In the genomic region with DNA sequence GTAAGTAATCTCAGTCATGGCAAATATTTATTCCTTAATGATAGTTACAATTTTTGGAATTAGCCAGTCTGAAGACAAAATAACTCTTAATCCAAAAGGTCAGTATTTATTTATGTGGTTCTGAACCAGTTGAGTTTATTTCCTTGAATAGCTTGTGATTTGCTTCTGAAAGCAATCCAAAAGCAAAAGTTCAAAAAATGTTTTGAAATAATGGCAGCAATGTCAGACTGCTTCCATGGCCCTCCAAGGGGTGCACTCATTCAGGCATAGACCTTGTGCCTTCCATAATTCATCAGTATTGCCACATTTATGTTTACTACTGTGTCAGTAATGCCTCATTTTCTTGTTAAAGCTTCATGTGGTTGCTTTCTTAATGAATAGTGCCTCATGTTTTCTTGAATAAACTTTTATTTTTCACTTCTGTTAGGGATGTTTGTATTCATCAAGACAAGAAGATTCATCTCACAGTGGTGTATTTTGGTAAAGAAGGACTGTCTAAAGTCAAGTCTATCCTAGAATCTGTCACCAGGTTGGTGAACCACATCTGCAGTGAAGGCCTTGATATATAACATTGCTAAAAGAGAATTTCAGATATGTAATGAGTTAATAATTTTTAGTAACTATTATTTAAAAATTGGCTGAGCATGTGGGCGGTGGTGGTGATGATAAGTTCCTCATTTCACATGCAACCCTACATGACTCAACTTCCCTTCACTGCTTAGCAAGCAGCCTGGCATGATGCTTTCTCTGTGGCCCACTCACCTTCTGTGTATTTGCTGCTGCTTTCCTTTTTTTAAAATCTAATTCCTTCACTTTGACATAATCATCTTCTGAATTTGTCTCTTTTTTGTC, we compare ENCODE assay signal across 8 cellular contexts. TPM values are rescaled to one million over a fixed set of nuclear protein-coding genes. Genes with fewer than 3 reads are reported as not detected.
DNase-seq lines count a peak whose midpoint lies in the region; ATAC-seq and TF ChIP-seq lines count a peak whose summit lies in the region.

No MANE protein-coding gene starts in this region.

- H3K9me3 ChIP-seq in gastroesophageal sphincter: no peaks in the 10 kb centered on the region

- H3K4me1 ChIP-seq in GM23338 (ENCODE audit: insufficient read depth) (no peaks in the 10 kb centered on the region), gastroesophageal sphincter (peaks cover 0 to 36% (median 12%) of the 10 kb centered on the region in 3 donors)

- 33 to 50% methylated on average over 1 of the region's 1 CpG for WGBS in gastroesophageal sphincter (ENCODE audit: low coverage in 1 of 2), 2 donors

- H4K20me1 ChIP-seq in GM23338 (replicated peaks; ENCODE audit: insufficient read depth): peaks cover 4% of the 10 kb centered on the region

- H3K4me2 ChIP-seq in GM23338: no peak overlapping the region

- no peak overlapping the region for H3K4me3 Mint-ChIP-seq in GM23338

- H3K4me3 ChIP-seq in fibroblast of villous mesenchyme (ENCODE audit: low read depth, low read length): no peak overlapping the region
- no peak overlapping the region for H3K4me3 ChIP-seq in GM23338
- no peak overlapping the region for H3K4me3 ChIP-seq in gastroesophageal sphincter

- H3K36me3 Mint-ChIP-seq in GM23338 (ENCODE audit: low read depth): no peaks in the 10 kb centered on the region

- ATAC-seq in HG02588 (IDR thresholded peaks at IDR 0.05; ENCODE audit: unreplicated experiment) (peak; percentile 51), GM23338 (no peak), gastroesophageal sphincter (no peak), left ventricle myocardium superior (no peak)

- no peaks in the 10 kb centered on the region for H3F3A ChIP-seq in GM23338 (replicated peaks; ENCODE audit: low read depth)

- TF ChIP-seq CTCF in GM13976 (IDR thresholded peaks at IDR 0.05; ENCODE audit: borderline replicate concordance, control extremely low read depth, extremely low read depth, insufficient read depth, missing control alignments) (no peak), fibroblast of villous mesenchyme (IDR thresholded peaks at IDR 0.05; ENCODE audit: insufficient read depth, low read depth, low read length) (no peak), GM23338 (conservative IDR thresholded peaks at IDR 0.05; ENCODE audit: low read depth in 2 of 2) (no peak), gastroesophageal sphincter (IDR thresholded peaks at IDR 0.05) (no peak)

- no peak for TF ChIP-seq POLR2A in gastroesophageal sphincter (IDR thresholded peaks at IDR 0.05)

- no peak overlapping the region for H2AFZ ChIP-seq in GM23338

- 0 out of 2 replicates have a peak, but pooled peaks cover 7% of the 10 kb centered on the region for H3K79me2 ChIP-seq in GM23338 (replicated peaks; ENCODE audit: insufficient read depth)

- DNase-seq in GM13976 (ENCODE audit: low spot score) (peak; percentile 20), RPMI7951 (ENCODE audit: low read depth) (peak; percentile 5), fibroblast of villous mesenchyme (ENCODE audit: low read depth) (peak; percentile 68), GM23338 (ENCODE audit: low spot score) (no peak), NCI-H446 (lab: John Stamatoyannopoulos, UW) (no peak), left ventricle myocardium superior (no peak)

- H3K27ac ChIP-seq in GM23338 (ENCODE audit: low read depth): no peak overlapping the region
- peak overlapping the region in 2 of 4 donors; percentile 6 to 15 for H3K27ac ChIP-seq in gastroesophageal sphincter

- H3K36me3 ChIP-seq in GM23338 (ENCODE audit: insufficient read depth) (no peaks in the 10 kb centered on the region), gastroesophageal sphincter (peaks cover 0 to 27% of the 10 kb centered on the region in 2 donors)

- H3K4me1 Mint-ChIP-seq in GM23338: peaks cover 2% of the 10 kb centered on the region; the same call in 1 of the 3 replicates

- H3K27me3 ChIP-seq in GM23338 (ENCODE audit: insufficient read depth): no peaks in the 10 kb centered on the region
- no peaks in the 10 kb centered on the region for H3K27me3 ChIP-seq in gastroesophageal sphincter

- no peaks in the 10 kb centered on the region for H3K9me2 ChIP-seq in GM23338 (ENCODE audit: insufficient read depth)

- TF ChIP-seq EP300 in gastroesophageal sphincter (IDR thresholded peaks at IDR 0.05): no peak

- H3K27ac Mint-ChIP-seq in GM23338: no peak overlapping the region

- H3K9me3 Mint-ChIP-seq in GM23338: no peaks in the 10 kb centered on the region

- H3K27me3 Mint-ChIP-seq in GM23338 (ENCODE audit: insufficient read depth, low read depth, poor library complexity): no peaks in the 10 kb centered on the region

- intact Hi-C loops in left ventricle myocardium superior (cut with micrococcal nuclease): no loop called here

- in situ Hi-C loops in GM13976 (cut with MboI; ENCODE audit: low sequenced_read_pairs, unreplicated experiment): no loop called here

TF ChIP-seq in GM23338, 12 proteins besides CTCF, POLR2A, EP300 and RAD21:
- no peak for TF ChIP-seq POLR2AphosphoS5 (IDR thresholded peaks at IDR 0.05; ENCODE audit: low read depth)

RNA-seq across cellular contexts. Expression of a gene that starts 22.0 kb away (rescaled TPM):
- 6.8 and 9.5 TPM in 2 replicates for total RNA-seq in RPMI7951 (2014; rRNA removed; shearing (Covaris generic))
- total RNA-seq in fibroblast of villous mesenchyme (13.2 and 17.3 TPM in 2 replicates), gastroesophageal sphincter (10 to 100 TPM; 28.4 to 37.4 (median 32.7) TPM), left ventricle myocardium superior (7.7 TPM)
- 3.7 and 4.6 TPM in 2 replicates for total RNA-seq in GM23338 (2014; rRNA removed; shearing (Covaris generic))
- 2.4 and 3.0 TPM in 2 replicates for polyA plus RNA-seq in GM23338 (2016; fragmentation: Nextera tagmentation; extraction: Ambion mirVana)

Comparison
In these comparisons a context has a peak if more than half of its experiments do, and no peak if none do; other contexts are left out.
1. DNase-seq: peak in GM13976 (single experiment), RPMI7951 (single experiment) and fibroblast of villous mesenchyme (single experiment); none in GM23338 (single experiment), NCI-H446 (0 of 2) and left ventricle myocardium superior (single experiment).